7 cellular contexts compared by ENCODE assay signal in genomic region chr12:52213541-52214420, GRCh38. TPM values are rescaled to one million over a fixed set of nuclear protein-coding genes. Genes with fewer than 3 reads are reported as not detected.
DNase-seq lines count a peak whose midpoint lies in the region; ATAC-seq and TF ChIP-seq lines count a peak whose summit lies in the region.

No MANE protein-coding gene starts in this region.

- H3K4me3 ChIP-seq in Jurkat, Clone E6-1 (ENCODE audit: low read length), result no peak overlapping the region
- H3K4me3 ChIP-seq in SJCRH30, result no peak overlapping the region

- intact Hi-C loops in left cardiac atrium (cut with DNase I), result loop anchor here in 1 of 2 donors (2.0 to 10.0 kb wide), 2 partner anchors 57 to 61 kb away; partner anchors contain the start of gene KRT86

- no peaks in the 10 kb centered on the region for H3K9me3 ChIP-seq in SJCRH30 (replicated peaks)

- no peaks in the 10 kb centered on the region for H3K27me3 ChIP-seq in SJCRH30

- POLR2A ChIA-PET in GM10248 (lab: Yijun Ruan, JAX), result no interaction called here

- CTCF ChIA-PET in GM10248 (lab: Yijun Ruan, JAX), result interaction anchor here (0.7 to 4.0 kb wide), 19 partner anchors 10 to 711 kb away, joined by 3 to 48 read pairs (median 4); no protein-coding TSS in a partner anchor

- H3K36me3 ChIP-seq in SJCRH30, result no peaks in the 10 kb centered on the region

- H3K27ac ChIP-seq in SJCRH30, result no peak overlapping the region

- DNase-seq in GM10248 (ENCODE audit: extremely low spot score), result peak; percentile 76
- DNase-seq in Jurkat, Clone E6-1 (ENCODE audit: low read depth, low spot score), result peak; percentile 15
- DNase-seq in SJCRH30, result peak; percentile 74 to 82
- DNase-seq in amniotic epithelial cell (ENCODE audit: low read depth), result peak; percentile 70
- peak; percentile 67 for DNase-seq in left cardiac atrium
- peak; percentile 81 for DNase-seq in retina

- H3K4me1 ChIP-seq in SJCRH30, result peaks cover 49% of the 10 kb centered on the region

- ATAC-seq in left cardiac atrium (peak; percentile 75 to 84), HG03280 (IDR thresholded peaks at IDR 0.05; ENCODE audit: unreplicated experiment) (no peak)

- TF ChIP-seq CTCF in GM10248 (IDR thresholded peaks at IDR 0.05; ENCODE audit: control extremely low read depth, extremely low read depth, low read depth, missing control alignments), result peak; percentile 85

RNA-seq across cellular contexts. Expression of gene KRT7, which starts 19.3 kb away (rescaled TPM):
- polyA plus RNA-seq in Jurkat, Clone E6-1 (2012; ENCODE audit: insufficient read depth, insufficient read length), result not detected
- total RNA-seq in SJCRH30 (2014; rRNA removed; shearing (Covaris generic)), result 1.5 and 2.8 TPM in 2 replicates
- total RNA-seq in left cardiac atrium, result 10 to 100 TPM in 1 of 2 donors, 1 to 10 TPM in 1; 1.0 to 34.3 TPM

RNA-seq across cellular contexts. Expression of gene KRT80, which starts 22.0 kb away (rescaled TPM):
- polyA plus RNA-seq in Jurkat, Clone E6-1 (2012; ENCODE audit: insufficient read depth, insufficient read length), result not detected
- 45.7 and 49.0 TPM in 2 replicates for total RNA-seq in SJCRH30 (2014; rRNA removed; shearing (Covaris generic))
- under 1 TPM in 1 of 2 donors, not detected in 1; 0.44 TPM for total RNA-seq in left cardiac atrium

Comparison
In these comparisons a context has a peak if more than half of its experiments do, and no peak if none do; other contexts are left out.
1. DNase-seq: peak in every context shown above with its lines; median percentile 81 in retina; 78 in SJCRH30; 76 in GM10248; 70 in amniotic epithelial cell; 67 in left cardiac atrium; 15 in Jurkat, Clone E6-1.
2. RNA of gene KRT80, which starts 22.0 kb away (total RNA-seq): 45.7 to 49.0 TPM in SJCRH30; 0.44 TPM in left cardiac atrium; every median in the first group is over 10 times any median in the second.